Comparison of ENCODE assay signal across 9 cellular contexts in genomic region chr6:711925-712324, GRCh38. TPM values are rescaled to one million over a fixed set of nuclear protein-coding genes. Genes with fewer than 3 reads are reported as not detected.
DNase-seq lines count a peak whose midpoint lies in the region; ATAC-seq, FAIRE-seq and TF ChIP-seq lines count a peak whose summit lies in the region.
"Had no signal": no experiment of that assay in that cellular context is flagged by ENCODE, and none has a peak within 500 bp of the region (broad histone marks: within the 10 kb centered on the region; RNA-seq: fewer than 3 reads in every experiment).

No MANE protein-coding gene starts in this region.

- intact Hi-C loops in sciatic nerve (cut with DNase I): no loop called here

- H3K9me3 Mint-ChIP-seq in stimulated activated naive CD8-positive, alpha-beta T cell treated with anti-CD3 and anti-CD28 coated beads, Interleukin-15, Interleukin-2, amounts not matched to agents 100 ng/mL and 50 ng/mL, for 24 hours: no peaks in the 10 kb centered on the region
- H3K9me3 Mint-ChIP-seq in astrocyte (ENCODE audit: unreplicated experiment) (no peaks in the 10 kb centered on the region), memory B cell (peaks cover 1% of the 10 kb centered on the region)

- peaks cover 2% of the 10 kb centered on the region for H3K27me3 Mint-ChIP-seq in stimulated activated naive CD8-positive, alpha-beta T cell treated with anti-CD3 and anti-CD28 coated beads, Interleukin-15, Interleukin-2, amounts not matched to agents 100 ng/mL and 50 ng/mL, for 24 hours
- peaks cover 4% of the 10 kb centered on the region for H3K27me3 Mint-ChIP-seq in astrocyte (ENCODE audit: low read depth, unreplicated experiment)
- peaks cover 4% of the 10 kb centered on the region for H3K27me3 Mint-ChIP-seq in memory B cell

- H3K4me2 ChIP-seq in astrocyte (ENCODE audit: low read length): peak overlapping the region; percentile 97

- H3K9me3 ChIP-seq in astrocyte (ENCODE audit: insufficient read depth, low read depth, low read length): no peaks in the 10 kb centered on the region

- no peak overlapping the region for H3K4me3 ChIP-seq in astrocyte (ENCODE audit: insufficient read depth, low read depth, low read length)

- peaks cover 6% of the 10 kb centered on the region for H3K4me1 ChIP-seq in astrocyte (ENCODE audit: insufficient read depth, low read length)

- peak overlapping the region; percentile 91 for H3K4me3 Mint-ChIP-seq in stimulated activated naive CD8-positive, alpha-beta T cell treated with anti-CD3 and anti-CD28 coated beads, Interleukin-15, Interleukin-2, amounts not matched to agents 100 ng/mL and 50 ng/mL, for 24 hours
- H3K4me3 Mint-ChIP-seq in astrocyte (ENCODE audit: unreplicated experiment) (peak overlapping the region; percentile 75), memory B cell (peak overlapping the region; percentile 100)

- no peaks in the 10 kb centered on the region for H3K36me3 Mint-ChIP-seq in stimulated activated naive CD8-positive, alpha-beta T cell treated with anti-CD3 and anti-CD28 coated beads, Interleukin-15, Interleukin-2, amounts not matched to agents 100 ng/mL and 50 ng/mL, for 24 hours (ENCODE audit: low read depth)
- H3K36me3 Mint-ChIP-seq in astrocyte (ENCODE audit: low read depth, unreplicated experiment) (peaks cover 3% of the 10 kb centered on the region), memory B cell (peaks cover 2% of the 10 kb centered on the region)

- H4K20me1 ChIP-seq in astrocyte (ENCODE audit: insufficient read depth, low read length): no peaks in the 10 kb centered on the region

- H3K36me3 ChIP-seq in astrocyte (ENCODE audit: insufficient read depth, low read length): no peaks in the 10 kb centered on the region

- H2AFZ ChIP-seq in astrocyte (ENCODE audit: low read depth, low read length): no peak overlapping the region

- no peak for ATAC-seq in stimulated activated naive CD8-positive, alpha-beta T cell treated with anti-CD3 and anti-CD28 coated beads, Interleukin-15, Interleukin-2, amounts not matched to agents 100 U/mL and 50 U/mL, for 24 hours
- no peak for ATAC-seq in memory B cell (ENCODE audit: low read depth)
- no peak for ATAC-seq in GM19351 (IDR thresholded peaks at IDR 0.05; ENCODE audit: unreplicated experiment)
- ATAC-seq in sciatic nerve: no peak

- peaks cover 2% of the 10 kb centered on the region for H3K27me3 ChIP-seq in astrocyte (ENCODE audit: insufficient read depth, low read length)

- no peak for FAIRE-seq in astrocyte (lab: Jason Lieb, UNC)

- H3K4me1 Mint-ChIP-seq in stimulated activated naive CD8-positive, alpha-beta T cell treated with anti-CD3 and anti-CD28 coated beads, Interleukin-15, Interleukin-2, amounts not matched to agents 100 ng/mL and 50 ng/mL, for 24 hours (ENCODE audit: low read depth): peaks cover 27% of the 10 kb centered on the region
- peaks cover 26% of the 10 kb centered on the region for H3K4me1 Mint-ChIP-seq in astrocyte (ENCODE audit: low read depth, unreplicated experiment)
- H3K4me1 Mint-ChIP-seq in memory B cell: peaks cover 15% of the 10 kb centered on the region

- DNase-seq in stimulated activated naive CD8-positive, alpha-beta T cell treated with anti-CD3 and anti-CD28 coated beads, Interleukin-15, Interleukin-2, amounts not matched to agents 100 U/mL and 50 U/mL, for 24 hours: no peak
- DNase-seq in astrocyte (ENCODE audit: low read depth) (no peak), memory B cell (ENCODE audit: low spot score in 2 of 2) (no peak), islet precursor cell (no peak), sciatic nerve (ENCODE audit: low spot score) (no peak), midbrain (lab: John Stamatoyannopoulos, UW) (no peak)
- DNase-seq: NCI-H2171 had no signal

- H3K27ac Mint-ChIP-seq in stimulated activated naive CD8-positive, alpha-beta T cell treated with anti-CD3 and anti-CD28 coated beads, Interleukin-15, Interleukin-2, amounts not matched to agents 100 ng/mL and 50 ng/mL, for 24 hours: peak overlapping the region; percentile 98
- H3K27ac Mint-ChIP-seq in astrocyte (ENCODE audit: unreplicated experiment) (no peak overlapping the region), memory B cell (peak overlapping the region; percentile 96)

- H3K79me2 ChIP-seq in astrocyte (ENCODE audit: insufficient read depth, low read length): no peaks in the 10 kb centered on the region

- TF ChIP-seq CTCF in astrocyte (IDR thresholded peaks at IDR 0.05; ENCODE audit: insufficient read depth, low read depth, low read length): no peak

- no peak overlapping the region for H3K9ac ChIP-seq in astrocyte (ENCODE audit: low read length)

- H3K27ac ChIP-seq in astrocyte (ENCODE audit: low read depth, low read length): no peak overlapping the region

RNA-seq across cellular contexts. Expression of gene EXOC2, which starts 19.0 kb away (rescaled TPM):
- total RNA-seq in astrocyte (44.4 and 49.7 TPM in 2 replicates), sciatic nerve (27.2 TPM)

RNA-seq across cellular contexts. Expression of gene HUS1B, which starts 55.0 kb away (rescaled TPM):
- 1.3 and 1.6 TPM in 2 replicates for total RNA-seq in astrocyte
- total RNA-seq in sciatic nerve: 2.0 TPM
